Comparison of ENCODE assay signal across 9 cellular contexts in the genomic region with DNA sequence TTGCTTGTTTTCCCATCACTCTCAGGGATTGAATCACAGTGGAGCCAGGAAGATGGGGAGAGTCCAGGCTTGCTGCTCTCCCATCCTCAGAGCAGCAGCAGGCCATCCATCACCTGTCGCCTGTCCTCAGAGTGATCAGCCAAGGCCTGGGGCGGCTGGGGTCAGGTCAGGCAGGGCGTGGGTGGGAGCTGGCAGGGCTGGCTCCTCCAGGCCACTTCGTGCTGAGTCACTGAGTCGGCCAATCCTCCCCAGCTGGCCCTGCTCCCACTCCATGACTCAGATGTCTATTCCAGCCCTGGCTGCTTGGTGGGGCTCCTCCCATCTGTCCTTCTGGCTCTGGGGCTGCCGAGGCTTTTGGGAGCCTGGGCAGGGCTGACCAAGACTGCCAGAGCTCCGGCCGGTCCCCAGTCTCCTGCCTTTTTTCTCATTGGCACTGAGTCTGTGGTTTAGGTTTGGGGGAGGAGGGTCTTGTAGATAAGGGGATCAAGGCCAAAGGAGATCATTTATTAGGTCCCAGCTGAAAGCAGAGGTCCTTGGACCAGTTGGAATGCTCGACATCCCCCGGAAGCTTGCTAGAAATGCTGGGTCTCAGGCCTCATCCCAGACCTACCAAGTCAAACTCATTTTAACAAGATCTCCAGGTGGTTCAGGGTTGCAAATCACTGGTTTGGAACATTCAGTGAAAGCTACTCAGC.
DNase-seq lines count a peak whose midpoint lies in the region; ATAC-seq and TF ChIP-seq lines count a peak whose summit lies in the region.
"Had no signal": no experiment of that assay in that cellular context is flagged by ENCODE, and none has a peak within 500 bp of the region (broad histone marks: within the 10 kb centered on the region; RNA-seq: fewer than 3 reads in every experiment).

No MANE protein-coding gene starts in this region.

- TF ChIP-seq CTCF in ascending aorta (IDR thresholded peaks at IDR 0.05) (no peak), right atrium auricular region (IDR thresholded peaks at IDR 0.05) (no peak), GM13977 (IDR thresholded peaks at IDR 0.05; ENCODE audit: extremely low read depth, insufficient read depth, missing control alignments) (no peak)

- H3K9ac ChIP-seq in Karpas-422 (ENCODE audit: low read length), result peak overlapping the region; percentile 43

- in situ Hi-C loops in GM13977 (cut with MboI; ENCODE audit: low pct_unique_long_range_greater_than_20kb, low sequenced_read_pairs, unreplicated experiment), result loop anchor here (25.0 kb wide), 1 partner anchor 135 kb away; a partner anchor contains a TSS

- intact Hi-C loops in ascending aorta (cut with DNase I), result loop anchor here (2.0 to 5.0 kb wide), 4 partner anchors 35 to 165 kb away; a partner anchor contains a TSS

- DNase-seq in CD1c-positive myeloid dendritic cell (ENCODE audit: extremely low spot score) (peak; percentile 55), Karpas-422 (no peak), ascending aorta (ENCODE audit: low spot score in 2 of 2) (peak; percentile 89 to 99), right atrium auricular region (ENCODE audit: low spot score) (peak; percentile 97), renal cortical epithelial cell (ENCODE audit: low read depth) (peak; percentile 91), cortex of kidney (lab: John Stamatoyannopoulos, UW) (no peak), GM13977 (ENCODE audit: low spot score) (no peak)

- ATAC-seq in GM21529 (IDR thresholded peaks at IDR 0.05; ENCODE audit: unreplicated experiment), result no peak

- peaks cover 36% of the 10 kb centered on the region for H3K79me2 ChIP-seq in Karpas-422 (ENCODE audit: low read length)

- H2AFZ ChIP-seq in Karpas-422 (ENCODE audit: low read length), result no peak overlapping the region

- no peaks in the 10 kb centered on the region; the same call in 1 of the 2 replicates for H4K20me1 ChIP-seq in Karpas-422 (ENCODE audit: insufficient read depth, low read depth, low read length)

- H3K27me3 ChIP-seq in Karpas-422 (ENCODE audit: low read length) (no peaks in the 10 kb centered on the region), ascending aorta (no peaks in the 10 kb centered on the region), right atrium auricular region (no peaks in the 10 kb centered on the region)

- no peaks in the 10 kb centered on the region for H3K9me2 ChIP-seq in Karpas-422 (replicated peaks; ENCODE audit: insufficient read depth, low read length)

- H3K27ac ChIP-seq in Karpas-422 (ENCODE audit: low read length), result peak overlapping the region; percentile 86
- peak overlapping the region; percentile 79 to 89 for H3K27ac ChIP-seq in ascending aorta
- H3K27ac ChIP-seq in right atrium auricular region, result peak overlapping the region; percentile 78 to 83
- H3K27ac ChIP-seq: HL-60 had no signal

- H3K4me1 ChIP-seq in Karpas-422 (ENCODE audit: low read length), result peaks cover 43% of the 10 kb centered on the region
- peaks cover 21 to 59% of the 10 kb centered on the region in 2 donors for H3K4me1 ChIP-seq in ascending aorta
- peaks cover 0 to 37% of the 10 kb centered on the region in 2 donors for H3K4me1 ChIP-seq in right atrium auricular region

- H3K9me3 ChIP-seq in Karpas-422 (ENCODE audit: low read length) (no peaks in the 10 kb centered on the region), ascending aorta (no peaks in the 10 kb centered on the region), right atrium auricular region (no peaks in the 10 kb centered on the region)

- H3K4me3 ChIP-seq in Karpas-422 (ENCODE audit: low read length) (peak overlapping the region; percentile 14; the same call in 1 of the 2 replicates), ascending aorta (peak overlapping the region in 1 of 2 donors; percentile 39), right atrium auricular region (peak overlapping the region in 1 of 2 donors; percentile 5)

- peak overlapping the region; percentile 39 for H3K4me2 ChIP-seq in Karpas-422 (ENCODE audit: low read depth, low read length, poor library complexity, severe bottlenecking)

- no peaks in the 10 kb centered on the region for H3K36me3 ChIP-seq in Karpas-422 (ENCODE audit: insufficient read depth, low read length)
- H3K36me3 ChIP-seq in ascending aorta, result peaks cover 14 to 32% of the 10 kb centered on the region in 2 donors
- peaks cover 10% of the 10 kb centered on the region for H3K36me3 ChIP-seq in right atrium auricular region

Comparison
In these comparisons a context has a peak if more than half of its experiments do, and no peak if none do; other contexts are left out.
1. DNase-seq: peak in CD1c-positive myeloid dendritic cell (single experiment), ascending aorta (2 of 2), right atrium auricular region (single experiment) and renal cortical epithelial cell (single experiment); none in Karpas-422 (single experiment), cortex of kidney (single experiment) and GM13977 (single experiment).
2. Peak in every context shown above with its lines, with median percentiles within 50 percentile points of each other: H3K27ac ChIP-seq.